2 cellular contexts compared by ENCODE assay signal in the genomic region with DNA sequence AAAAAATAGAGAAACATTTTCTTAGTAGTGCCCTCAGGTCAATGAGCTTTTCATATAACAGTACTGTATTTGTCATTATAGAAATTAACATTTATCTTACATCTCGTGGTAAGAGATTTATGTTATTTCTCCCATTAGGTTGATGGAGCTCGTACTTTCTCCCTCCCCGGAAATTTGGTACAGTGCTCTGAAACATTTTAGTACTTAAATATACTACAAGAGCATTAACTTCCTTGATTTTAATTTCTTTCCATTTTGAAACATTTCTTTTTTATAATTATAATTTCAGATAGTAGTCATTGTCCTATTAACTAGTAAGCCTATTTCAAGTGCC.
TF ChIP-seq lines count a peak whose summit lies in the region.

No MANE protein-coding gene starts in this region.

TF ChIP-seq in HCT116, 20 proteins besides CTCF, POLR2A, EP300 and RAD21:
- no peak for TF ChIP-seq REST (IDR thresholded peaks at IDR 0.05; ENCODE audit: low read depth)
- TF ChIP-seq SP1 (IDR thresholded peaks at IDR 0.05; ENCODE audit: low read depth), result no peak
- no peak for TF ChIP-seq ZFX (IDR thresholded peaks at IDR 0.05)
- no peak for TF ChIP-seq POLR2AphosphoS5 (IDR thresholded peaks at IDR 0.05; ENCODE audit: low read depth, low read length)
- TF ChIP-seq, protein P1, sequence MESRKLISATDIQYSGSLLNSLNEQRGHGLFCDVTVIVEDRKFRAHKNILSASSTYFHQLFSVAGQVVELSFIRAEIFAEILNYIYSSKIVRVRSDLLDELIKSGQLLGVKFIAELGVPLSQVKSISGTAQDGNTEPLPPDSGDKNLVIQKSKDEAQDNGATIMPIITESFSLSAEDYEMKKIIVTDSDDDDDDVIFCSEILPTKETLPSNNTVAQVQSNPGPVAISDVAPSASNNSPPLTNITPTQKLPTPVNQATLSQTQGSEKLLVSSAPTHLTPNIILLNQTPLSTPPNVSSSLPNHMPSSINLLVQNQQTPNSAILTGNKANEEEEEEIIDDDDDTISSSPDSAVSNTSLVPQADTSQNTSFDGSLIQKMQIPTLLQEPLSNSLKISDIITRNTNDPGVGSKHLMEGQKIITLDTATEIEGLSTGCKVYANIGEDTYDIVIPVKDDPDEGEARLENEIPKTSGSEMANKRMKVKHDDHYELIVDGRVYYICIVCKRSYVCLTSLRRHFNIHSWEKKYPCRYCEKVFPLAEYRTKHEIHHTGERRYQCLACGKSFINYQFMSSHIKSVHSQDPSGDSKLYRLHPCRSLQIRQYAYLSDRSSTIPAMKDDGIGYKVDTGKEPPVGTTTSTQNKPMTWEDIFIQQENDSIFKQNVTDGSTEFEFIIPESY (IDR thresholded peaks at IDR 0.05; ENCODE audit: extremely low read depth, insufficient replicate concordance, low read length), result no peak
- no peak for TF ChIP-seq FOSL1 (IDR thresholded peaks at IDR 0.05; ENCODE audit: low read depth)
- no peak for TF ChIP-seq TCF7L2 (IDR thresholded peaks at IDR 0.05; ENCODE audit: borderline replicate concordance, extremely low read depth, insufficient read depth, insufficient read length)
- TF ChIP-seq ATF3 (IDR thresholded peaks at IDR 0.05), result no peak
- no peak for TF ChIP-seq SRF (IDR thresholded peaks at IDR 0.05; ENCODE audit: low read depth)
- TF ChIP-seq, protein P2, sequence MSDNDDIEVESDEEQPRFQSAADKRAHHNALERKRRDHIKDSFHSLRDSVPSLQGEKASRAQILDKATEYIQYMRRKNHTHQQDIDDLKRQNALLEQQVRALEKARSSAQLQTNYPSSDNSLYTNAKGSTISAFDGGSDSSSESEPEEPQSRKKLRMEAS (IDR thresholded peaks at IDR 0.05), result no peak
- TF ChIP-seq EZH2phosphoT487 (IDR thresholded peaks at IDR 0.05; ENCODE audit: borderline replicate concordance), result no peak
- no peak for TF ChIP-seq EZH2 (IDR thresholded peaks at IDR 0.05)
- no peak for TF ChIP-seq YY1 (IDR thresholded peaks at IDR 0.05; ENCODE audit: extremely low read depth, insufficient replicate concordance, low read depth, low read length)
- no peak for TF ChIP-seq CEBPB (IDR thresholded peaks at IDR 0.05; ENCODE audit: low read depth)
- no peak for TF ChIP-seq EGR1 (IDR thresholded peaks at IDR 0.05; ENCODE audit: low read depth)
- no peak for TF ChIP-seq JUND (IDR thresholded peaks at IDR 0.05)
- TF ChIP-seq ELF1 (IDR thresholded peaks at IDR 0.05; ENCODE audit: borderline replicate concordance, low read depth), result no peak
- no peak for TF ChIP-seq SIN3A (IDR thresholded peaks at IDR 0.05; ENCODE audit: low read depth)

TF ChIP-seq in GM12878, 131 proteins besides CTCF, POLR2A, EP300 and RAD21:
- TF ChIP-seq IKZF2 (IDR thresholded peaks at IDR 0.05), result no peak
- TF ChIP-seq REST (IDR thresholded peaks at IDR 0.05; ENCODE audit: low read depth, low read length), result no peak
- TF ChIP-seq DPF2 (IDR thresholded peaks at IDR 0.05), result no peak
- no peak for TF ChIP-seq ATF7 (IDR thresholded peaks at IDR 0.05; ENCODE audit: low read depth)
- no peak for TF ChIP-seq BMI1 (IDR thresholded peaks at IDR 0.05; ENCODE audit: borderline replicate concordance)
- no peak for TF ChIP-seq BCL3 (IDR thresholded peaks at IDR 0.05; ENCODE audit: borderline replicate concordance, insufficient read depth, low read depth, low read length, poor library complexity, severe bottlenecking)
- no peak for TF ChIP-seq PAX5 (IDR thresholded peaks at IDR 0.05; ENCODE audit: borderline replicate concordance, low read depth, low read length)
- TF ChIP-seq MYB (IDR thresholded peaks at IDR 0.05; ENCODE audit: borderline replicate concordance, low read depth, low read length), result no peak
- no peak for TF ChIP-seq EGR1 (IDR thresholded peaks at IDR 0.05; ENCODE audit: borderline replicate concordance in 1 of 2, low read depth in 2 of 2, low read length in 2 of 2)
- no peak for TF ChIP-seq FOXM1 (IDR thresholded peaks at IDR 0.05; ENCODE audit: low read depth, low read length)
- no peak for TF ChIP-seq SKIL (IDR thresholded peaks at IDR 0.05; ENCODE audit: low read depth, poor library complexity, severe bottlenecking)
- TF ChIP-seq, protein P3, sequence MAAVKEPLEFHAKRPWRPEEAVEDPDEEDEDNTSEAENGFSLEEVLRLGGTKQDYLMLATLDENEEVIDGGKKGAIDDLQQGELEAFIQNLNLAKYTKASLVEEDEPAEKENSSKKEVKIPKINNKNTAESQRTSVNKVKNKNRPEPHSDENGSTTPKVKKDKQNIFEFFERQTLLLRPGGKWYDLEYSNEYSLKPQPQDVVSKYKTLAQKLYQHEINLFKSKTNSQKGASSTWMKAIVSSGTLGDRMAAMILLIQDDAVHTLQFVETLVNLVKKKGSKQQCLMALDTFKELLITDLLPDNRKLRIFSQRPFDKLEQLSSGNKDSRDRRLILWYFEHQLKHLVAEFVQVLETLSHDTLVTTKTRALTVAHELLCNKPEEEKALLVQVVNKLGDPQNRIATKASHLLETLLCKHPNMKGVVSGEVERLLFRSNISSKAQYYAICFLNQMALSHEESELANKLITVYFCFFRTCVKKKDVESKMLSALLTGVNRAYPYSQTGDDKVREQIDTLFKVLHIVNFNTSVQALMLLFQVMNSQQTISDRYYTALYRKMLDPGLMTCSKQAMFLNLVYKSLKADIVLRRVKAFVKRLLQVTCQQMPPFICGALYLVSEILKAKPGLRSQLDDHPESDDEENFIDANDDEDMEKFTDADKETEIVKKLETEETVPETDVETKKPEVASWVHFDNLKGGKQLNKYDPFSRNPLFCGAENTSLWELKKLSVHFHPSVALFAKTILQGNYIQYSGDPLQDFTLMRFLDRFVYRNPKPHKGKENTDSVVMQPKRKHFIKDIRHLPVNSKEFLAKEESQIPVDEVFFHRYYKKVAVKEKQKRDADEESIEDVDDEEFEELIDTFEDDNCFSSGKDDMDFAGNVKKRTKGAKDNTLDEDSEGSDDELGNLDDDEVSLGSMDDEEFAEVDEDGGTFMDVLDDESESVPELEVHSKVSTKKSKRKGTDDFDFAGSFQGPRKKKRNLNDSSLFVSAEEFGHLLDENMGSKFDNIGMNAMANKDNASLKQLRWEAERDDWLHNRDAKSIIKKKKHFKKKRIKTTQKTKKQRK (IDR thresholded peaks at IDR 0.05; ENCODE audit: low read depth, low read length), result no peak
- TF ChIP-seq MEF2B (IDR thresholded peaks at IDR 0.05; ENCODE audit: partially characterized antibody, poor library complexity, severe bottlenecking), result no peak
- no peak for TF ChIP-seq BHLHE40 (IDR thresholded peaks at IDR 0.05; ENCODE audit: borderline replicate concordance in 1 of 2, low read depth in 2 of 2, low read length in 1 of 2)
- no peak for TF ChIP-seq HDAC6 (IDR thresholded peaks at IDR 0.05; ENCODE audit: unreplicated experiment)
- TF ChIP-seq SMAD5 (IDR thresholded peaks at IDR 0.05; ENCODE audit: low read depth), result no peak
